20 cellular contexts compared by ENCODE assay signal in genomic region chr6:23244300-23244699, GRCh38.
DNase-seq lines count a peak whose midpoint lies in the region; ATAC-seq, FAIRE-seq and TF ChIP-seq lines count a peak whose summit lies in the region.
"Had no signal": no experiment of that assay in that cellular context is flagged by ENCODE, and none has a peak within 500 bp of the region (broad histone marks: within the 10 kb centered on the region; RNA-seq: fewer than 3 reads in every experiment).

No MANE protein-coding gene starts in this region.

- H3K9me3 Mint-ChIP-seq in astrocyte (ENCODE audit: unreplicated experiment): no peaks in the 10 kb centered on the region

- H3K36me3 ChIP-seq in astrocyte (ENCODE audit: insufficient read depth, low read length): no peaks in the 10 kb centered on the region

- no peak overlapping the region for H3K4me2 ChIP-seq in astrocyte (ENCODE audit: low read length)
- H3K4me2 ChIP-seq: hepatocyte had no signal

- peak; percentile 4 for DNase-seq in H4 (ENCODE audit: low spot score)
- peak; percentile 79 for DNase-seq in astrocyte (ENCODE audit: low read depth)
- peak; percentile 43 for DNase-seq in fibroblast of pulmonary artery (ENCODE audit: low read depth)
- peak; percentile 82 for DNase-seq in stromal cell of bone marrow (ENCODE audit: low read depth)
- no peak for DNase-seq in T1000 (lab: John Stamatoyannopoulos, UW)
- DNase-seq in DMS114 treated with DMSO at 0.1 percent for 48 hours (lab: John Stamatoyannopoulos, UW; ENCODE audit: unreplicated experiment): no peak
- DNase-seq: activated CD4-positive, alpha-beta memory T cell treated with anti-CD3 and anti-CD28 coated beads, Interleukin-2, amount 10 ng/mL, durations not matched to agents 7 days and 5 days; activated naive CD4-positive, alpha-beta T cell treated with Interleukin-2 at 50 U/mL for 16 hours; activated T-cell treated with anti-CD3 and anti-CD28 coated beads, Interleukin-2, amount 50 U/mL, for 1 hour; DMS79; kidney; NCI-H1930; NCI-H446; Right ventricle myocardium superior; testis had no signal

- H3K4me1 Mint-ChIP-seq in astrocyte (ENCODE audit: low read depth, unreplicated experiment): peaks cover 2% of the 10 kb centered on the region
- H3K4me1 Mint-ChIP-seq: activated CD4-positive, alpha-beta memory T cell treated with anti-CD3 and anti-CD28 coated beads, Interleukin-2, amount 10 ng/mL, durations not matched to agents 7 days and 5 days; CD14-positive monocyte had no signal

- FAIRE-seq in astrocyte (lab: Jason Lieb, UNC): no peak
- FAIRE-seq: kidney had no signal

- no peak overlapping the region for H2AFZ ChIP-seq in astrocyte (ENCODE audit: low read depth, low read length)
- H2AFZ ChIP-seq: hepatocyte had no signal

- H3K9ac ChIP-seq in astrocyte (ENCODE audit: low read length): no peak overlapping the region

- ATAC-seq in GM19455 (IDR thresholded peaks at IDR 0.05; ENCODE audit: unreplicated experiment): no peak
- ATAC-seq: esophagus mucosa had no signal

- TF ChIP-seq CTCF in astrocyte (IDR thresholded peaks at IDR 0.05; ENCODE audit: insufficient read depth, low read depth, low read length) (no peak), fibroblast of pulmonary artery (IDR thresholded peaks at IDR 0.05; ENCODE audit: low read length, missing control alignments) (no peak)

- H3K4me3 ChIP-seq in astrocyte (ENCODE audit: insufficient read depth, low read depth, low read length) (no peak overlapping the region), fibroblast of pulmonary artery (replicated peaks; ENCODE audit: low read depth, low read length) (no peak overlapping the region)
- H3K4me3 ChIP-seq: hepatocyte, testis had no signal

- H3K27me3 Mint-ChIP-seq in astrocyte (ENCODE audit: low read depth, unreplicated experiment): no peaks in the 10 kb centered on the region
- H3K27me3 Mint-ChIP-seq: activated CD4-positive, alpha-beta memory T cell treated with anti-CD3 and anti-CD28 coated beads, Interleukin-2, amount 10 ng/mL, durations not matched to agents 7 days and 5 days had no signal

- H3K79me2 ChIP-seq in astrocyte (ENCODE audit: insufficient read depth, low read length): no peaks in the 10 kb centered on the region
- H3K79me2 ChIP-seq: hepatocyte had no signal

- no peak overlapping the region for H3K27ac ChIP-seq in astrocyte (ENCODE audit: low read depth, low read length)
- H3K27ac ChIP-seq: hepatocyte, testis had no signal

- no peaks in the 10 kb centered on the region for H3K4me1 ChIP-seq in astrocyte (ENCODE audit: insufficient read depth, low read length)
- H3K4me1 ChIP-seq: testis had no signal

- H3K36me3 Mint-ChIP-seq in astrocyte (ENCODE audit: low read depth, unreplicated experiment): no peaks in the 10 kb centered on the region
- H3K36me3 Mint-ChIP-seq: CD14-positive monocyte had no signal

- no peaks in the 10 kb centered on the region for H4K20me1 ChIP-seq in astrocyte (ENCODE audit: insufficient read depth, low read length)

- H3K27ac Mint-ChIP-seq in astrocyte (ENCODE audit: unreplicated experiment): no peak overlapping the region
- H3K27ac Mint-ChIP-seq: activated CD4-positive, alpha-beta memory T cell treated with anti-CD3 and anti-CD28 coated beads, Interleukin-2, amount 10 ng/mL, durations not matched to agents 7 days and 5 days; CD14-positive monocyte had no signal

- H3K27me3 ChIP-seq in astrocyte (ENCODE audit: insufficient read depth, low read length): no peaks in the 10 kb centered on the region
- H3K27me3 ChIP-seq: hepatocyte, testis had no signal

- no peaks in the 10 kb centered on the region for H3K9me3 ChIP-seq in astrocyte (ENCODE audit: insufficient read depth, low read depth, low read length)
- H3K9me3 ChIP-seq: testis had no signal

- H3K4me3 Mint-ChIP-seq in astrocyte (ENCODE audit: unreplicated experiment): no peak overlapping the region
- H3K4me3 Mint-ChIP-seq: activated CD4-positive, alpha-beta memory T cell treated with anti-CD3 and anti-CD28 coated beads, Interleukin-2, amount 10 ng/mL, durations not matched to agents 7 days and 5 days; CD14-positive monocyte; nephron had no signal

Comparison
In these comparisons a context has a peak if more than half of its experiments do, and no peak if none do; other contexts are left out.
1. DNase-seq: peak in H4 (single experiment), astrocyte (single experiment), fibroblast of pulmonary artery (single experiment) and stromal cell of bone marrow (single experiment); none in T1000 (single experiment) and DMS114 treated with DMSO at 0.1 percent for 48 hours (single experiment).